Comparison of ENCODE assay signal across 11 cellular contexts in the genomic region with DNA sequence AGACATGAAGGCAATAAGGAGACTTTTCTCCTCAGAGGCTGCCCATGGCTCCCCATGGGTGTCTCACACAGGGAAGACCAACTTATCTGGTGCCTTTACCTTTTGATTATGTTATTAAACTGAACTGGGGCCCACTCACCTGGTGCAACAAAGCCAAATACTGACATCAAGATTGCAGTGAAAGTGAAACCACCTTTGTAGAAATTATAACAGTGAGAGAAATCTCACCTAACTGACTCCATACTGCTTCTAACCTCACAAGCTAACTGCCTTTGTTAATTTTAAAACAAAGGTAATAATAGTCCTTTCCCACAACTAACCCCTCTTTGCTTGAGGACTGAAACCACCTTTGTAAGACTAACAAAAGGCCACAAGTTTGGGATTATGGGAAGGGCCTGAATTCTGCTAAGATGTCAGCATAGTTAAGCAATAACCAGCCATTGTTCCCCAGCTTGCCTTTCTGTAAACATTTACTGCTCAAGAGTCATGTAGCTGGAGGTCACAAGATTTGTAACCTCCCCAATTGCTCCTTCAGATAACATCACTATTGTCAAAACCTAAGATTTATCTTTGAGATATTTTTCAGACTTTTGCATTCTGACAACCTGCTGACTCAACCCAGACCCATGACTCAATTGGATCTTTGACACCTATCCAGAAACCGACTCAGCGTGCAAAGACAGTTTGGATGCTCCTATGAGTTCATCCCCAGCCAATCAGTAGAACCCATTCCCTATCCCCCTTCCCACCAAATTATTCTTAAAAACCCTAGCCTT.
DNase-seq lines count a peak whose midpoint lies in the region; ATAC-seq, FAIRE-seq and TF ChIP-seq lines count a peak whose summit lies in the region.
"Had no signal": no experiment of that assay in that cellular context is flagged by ENCODE, and none has a peak within 500 bp of the region (broad histone marks: within the 10 kb centered on the region; RNA-seq: fewer than 3 reads in every experiment).

No MANE protein-coding gene starts in this region.

- no peak for FAIRE-seq in GM12878 (lab: Jason Lieb, UNC)

- CTCF ChIA-PET in activated CD8-positive, alpha-beta memory T cell treated with anti-CD3 and anti-CD28 coated beads, Interleukin-2, amount 10 ng/mL, durations not matched to agents 7 days and 5 days (lab: Charles Lee): interaction anchor here (0.9 to 2.1 kb wide), 2 partner anchors 13 to 19 kb away, joined by 3 to 8 read pairs; no protein-coding TSS in a partner anchor
- CTCF ChIA-PET in GM12878 (lab: Yijun Ruan, JAX): interaction anchor here (0.7 kb wide), 1 partner anchor 268 kb away, joined by 3 read pairs; no protein-coding TSS in a partner anchor

- no peaks in the 10 kb centered on the region for H3K9me2 ChIP-seq in MM.1S (replicated peaks; ENCODE audit: insufficient read depth, low read length)

- WGBS in GM12878 (ENCODE audit: insufficient coverage, insufficient replicate concordance, low lambda C conversion rate, missing lambda C conversion rate): 38% methylated on average over 2 of the region's 2 CpGs
- WGBS in body of pancreas, 2 donors: 89 to 95% methylated on average over 2 of the region's 2 CpGs

- H3K4me3 ChIP-seq in MM.1S (ENCODE audit: low read length): no peak overlapping the region
- no peak overlapping the region for H3K4me3 ChIP-seq in GM12878
- no peak overlapping the region for H3K4me3 ChIP-seq in body of pancreas
- no peak overlapping the region for H3K4me3 ChIP-seq in WERI-Rb-1 (ENCODE audit: low read depth, low read length)
- H3K4me3 ChIP-seq: right atrium auricular region, tibial artery had no signal

- no peak for TF ChIP-seq EP300 in GM12878 (IDR thresholded peaks at IDR 0.05; ENCODE audit: borderline replicate concordance in 1 of 2, control insufficient read depth in 1 of 2, low read depth in 2 of 2, low read length in 2 of 2)

- TF ChIP-seq CTCF in MM.1S (IDR thresholded peaks at IDR 0.05; ENCODE audit: low read length): no peak
- TF ChIP-seq CTCF in GM12878 (IDR thresholded peaks at IDR 0.05 in 2 of 3, conservative IDR thresholded peaks at IDR 0.05 in 1 of 3; ENCODE audit: control insufficient read depth in 2 of 3, extremely low read depth in 1 of 3, insufficient read depth in 1 of 3, low read depth in 3 of 3, low read length in 3 of 3): no peak
- no peak for TF ChIP-seq CTCF in body of pancreas (IDR thresholded peaks at IDR 0.05)
- no peak for TF ChIP-seq CTCF in WERI-Rb-1 (IDR thresholded peaks at IDR 0.05; ENCODE audit: low read depth, low read length)

- H3K4me1 Mint-ChIP-seq in activated CD8-positive, alpha-beta memory T cell treated with anti-CD3 and anti-CD28 coated beads, Interleukin-2, amount 10 ng/mL, durations not matched to agents 7 days and 5 days: peaks cover 24% of the 10 kb centered on the region

- DNase-seq in activated CD8-positive, alpha-beta memory T cell treated with anti-CD3 and anti-CD28 coated beads, Interleukin-2, amount 10 ng/mL, durations not matched to agents 7 days and 5 days: peak; percentile 50
- no peak for DNase-seq in activated CD8-positive, alpha-beta memory T cell treated with anti-CD3 and anti-CD28 coated beads for 24 hours
- DNase-seq in MM.1S (peak; percentile 50), GM12878 (ENCODE audit: low read depth, low spot score) (no peak), non-pigmented ciliary epithelial cell (ENCODE audit: low read depth) (peak; percentile 18), NOMO-1 treated with dmso at 0.1 percent for 144 hours (lab: John Stamatoyannopoulos, UW; ENCODE audit: unreplicated experiment) (no peak), body of pancreas (no peak), WERI-Rb-1 (no peak)
- DNase-seq: SHP77 treated with DMSO at 0.1 percent for 48 hours, tibial artery had no signal

- H3K27me3 ChIP-seq in MM.1S (replicated peaks; ENCODE audit: insufficient read depth, low read length) (no peaks in the 10 kb centered on the region), GM12878 (replicated peaks in 1 of 2; ENCODE audit: control insufficient read depth in 2 of 2, insufficient read depth in 2 of 2, low read length in 1 of 2) (no peaks in the 10 kb centered on the region), body of pancreas (no peaks in the 10 kb centered on the region), WERI-Rb-1 (ENCODE audit: insufficient read depth, low read depth, severe bottlenecking) (no peaks in the 10 kb centered on the region)
- H3K27me3 ChIP-seq: right atrium auricular region, tibial artery had no signal

- H4K20me1 ChIP-seq in MM.1S (ENCODE audit: insufficient read depth, low read length) (no peaks in the 10 kb centered on the region), GM12878 (ENCODE audit: control insufficient read depth, insufficient read depth) (no peaks in the 10 kb centered on the region)

- no peak overlapping the region for H3K4me3 Mint-ChIP-seq in activated CD8-positive, alpha-beta memory T cell treated with anti-CD3 and anti-CD28 coated beads, Interleukin-2, amount 10 ng/mL, durations not matched to agents 7 days and 5 days

- H3K4me2 ChIP-seq in MM.1S (ENCODE audit: low read depth, low read length) (peak overlapping the region; percentile 3; the same call in 1 of the 2 replicates), GM12878 (ENCODE audit: control insufficient read depth, insufficient read depth) (no peak overlapping the region)

- H3K4me1 ChIP-seq in MM.1S (ENCODE audit: low read length) (peaks cover 11% of the 10 kb centered on the region), GM12878 (ENCODE audit: control insufficient read depth, insufficient read depth, low read length) (peaks cover 12% of the 10 kb centered on the region; the same call in 1 of the 2 replicates), body of pancreas (no peaks in the 10 kb centered on the region)
- H3K4me1 ChIP-seq: right atrium auricular region, tibial artery had no signal

- SMC1A ChIA-PET in GM12878 (lab: Charles Lee; ENCODE audit: uncharacterized antibody, unreplicated experiment): interaction anchor here (1.0 to 2.7 kb wide), 3 partner anchors 11 to 25 kb away, joined by 3 to 9 read pairs (median 7); no protein-coding TSS in a partner anchor

- TF ChIP-seq POLR2A in GM12878 (IDR thresholded peaks at IDR 0.05; ENCODE audit: low read depth, low read length) (no peak), body of pancreas (IDR thresholded peaks at IDR 0.05) (no peak)

- RAD21 ChIA-PET in GM12878 (lab: Charles Lee; ENCODE audit: unreplicated experiment): interaction anchor here (0.7 to 0.8 kb wide), 2 partner anchors 19 to 1679 kb away, joined by 3 read pairs; no protein-coding TSS in a partner anchor

- H3K79me2 ChIP-seq in MM.1S (ENCODE audit: low read length) (no peaks in the 10 kb centered on the region), GM12878 (ENCODE audit: control insufficient read depth, insufficient read depth, low read length) (no peaks in the 10 kb centered on the region)

- no peak overlapping the region for H3K27ac ChIP-seq in MM.1S (ENCODE audit: low read length)
- no peak overlapping the region for H3K27ac ChIP-seq in GM12878 (ENCODE audit: control insufficient read depth, insufficient read depth)
- no peak overlapping the region for H3K27ac ChIP-seq in body of pancreas
- no peak overlapping the region for H3K27ac ChIP-seq in WERI-Rb-1
- H3K27ac ChIP-seq: right atrium auricular region, tibial artery had no signal

- peak overlapping the region; percentile 65 for H3K27ac Mint-ChIP-seq in activated CD8-positive, alpha-beta memory T cell treated with anti-CD3 and anti-CD28 coated beads, Interleukin-2, amount 10 ng/mL, durations not matched to agents 7 days and 5 days

- H3F3A ChIP-seq in MM.1S (ENCODE audit: insufficient read depth, low read length): no peaks in the 10 kb centered on the region

- H2AFZ ChIP-seq in MM.1S (ENCODE audit: low read length) (peak overlapping the region; percentile 33; the same call in 1 of the 2 replicates), GM12878 (ENCODE audit: control insufficient read depth, low read depth, low read length) (no peak overlapping the region)

- no peak for TF ChIP-seq RAD21 in GM12878 (IDR thresholded peaks at IDR 0.05; ENCODE audit: insufficient read depth, low read depth, low read length)

- H3K36me3 Mint-ChIP-seq in activated CD8-positive, alpha-beta memory T cell treated with anti-CD3 and anti-CD28 coated beads, Interleukin-2, amount 10 ng/mL, durations not matched to agents 7 days and 5 days: peaks cover 26% of the 10 kb centered on the region

- peak; percentile 72 for ATAC-seq in activated CD8-positive, alpha-beta memory T cell treated with anti-CD3 and anti-CD28 coated beads, Interleukin-2, amount 10 ng/mL, durations not matched to agents 7 days and 5 days
- ATAC-seq in GM12878 (no peak), body of pancreas (no peak)

- no peaks in the 10 kb centered on the region for H3K9me3 ChIP-seq in MM.1S (replicated peaks; ENCODE audit: insufficient read depth, low read length)
- H3K9me3 ChIP-seq in GM12878 (replicated peaks; ENCODE audit: control insufficient read depth, insufficient read depth, low read length): peaks cover 7% of the 10 kb centered on the region; the same call in 2 of the 3 replicates
- H3K9me3 ChIP-seq in body of pancreas: no peaks in the 10 kb centered on the region
- H3K9me3 ChIP-seq in WERI-Rb-1 (ENCODE audit: severe bottlenecking): no peaks in the 10 kb centered on the region
- H3K9me3 ChIP-seq: right atrium auricular region, tibial artery had no signal

- peaks cover 7% of the 10 kb centered on the region for H3K9me3 Mint-ChIP-seq in activated CD8-positive, alpha-beta memory T cell treated with anti-CD3 and anti-CD28 coated beads, Interleukin-2, amount 10 ng/mL, durations not matched to agents 7 days and 5 days (ENCODE audit: low read depth)

- H3K36me3 ChIP-seq in MM.1S (replicated peaks; ENCODE audit: insufficient read depth, low read length) (no peaks in the 10 kb centered on the region), GM12878 (ENCODE audit: control insufficient read depth in 2 of 2, insufficient read depth in 2 of 2, low read length in 1 of 2) (no peaks in the 10 kb centered on the region), body of pancreas (replicated peaks in 1 of 2; ENCODE audit: insufficient read depth in 1 of 2, low read depth in 2 of 2) (no peaks in the 10 kb centered on the region), WERI-Rb-1 (no peaks in the 10 kb centered on the region)
- H3K36me3 ChIP-seq: right atrium auricular region, tibial artery had no signal

- BruUV-seq in GM12878 (replicated peaks; lab: Mats Ljungman, UMichigan): no TSS peak

- in situ Hi-C loops in GM12878 (cut with MboI): no loop called here

- H3K27me3 Mint-ChIP-seq in activated CD8-positive, alpha-beta memory T cell treated with anti-CD3 and anti-CD28 coated beads, Interleukin-2, amount 10 ng/mL, durations not matched to agents 7 days and 5 days: no peaks in the 10 kb centered on the region

- intact Hi-C loops in GM12878 (cut with micrococcal nuclease; ENCODE audit: unreplicated experiment) (no loop called here), body of pancreas (cut with DNase I) (no loop called here)

- no peak overlapping the region for H3K9ac ChIP-seq in MM.1S (ENCODE audit: low read length)
- H3K9ac ChIP-seq in GM12878 (ENCODE audit: control insufficient read depth, insufficient read depth, low read length): no peak overlapping the region

- POLR2A ChIA-PET in GM12878 (lab: Charles Lee): no interaction called here

TF ChIP-seq in GM12878, 131 proteins besides CTCF, POLR2A, EP300 and RAD21 (continues in another document):
- TF ChIP-seq SREBF1 (IDR thresholded peaks at IDR 0.05; ENCODE audit: low read length): no peak

Comparison
In these comparisons a context has a peak if more than half of its experiments do, and no peak if none do; other contexts are left out.
1. DNase-seq: peak in activated CD8-positive, alpha-beta memory T cell treated with anti-CD3 and anti-CD28 coated beads, Interleukin-2, amount 10 ng/mL, durations not matched to agents 7 days and 5 days (single experiment), MM.1S (single experiment) and non-pigmented ciliary epithelial cell (single experiment); none in activated CD8-positive, alpha-beta memory T cell treated with anti-CD3 and anti-CD28 coated beads for 24 hours (single experiment), GM12878 (single experiment), NOMO-1 treated with dmso at 0.1 percent for 144 hours (single experiment), body of pancreas (0 of 4) and WERI-Rb-1 (single experiment).